ENCODE assay signal across 10 cellular contexts in the genomic region with DNA sequence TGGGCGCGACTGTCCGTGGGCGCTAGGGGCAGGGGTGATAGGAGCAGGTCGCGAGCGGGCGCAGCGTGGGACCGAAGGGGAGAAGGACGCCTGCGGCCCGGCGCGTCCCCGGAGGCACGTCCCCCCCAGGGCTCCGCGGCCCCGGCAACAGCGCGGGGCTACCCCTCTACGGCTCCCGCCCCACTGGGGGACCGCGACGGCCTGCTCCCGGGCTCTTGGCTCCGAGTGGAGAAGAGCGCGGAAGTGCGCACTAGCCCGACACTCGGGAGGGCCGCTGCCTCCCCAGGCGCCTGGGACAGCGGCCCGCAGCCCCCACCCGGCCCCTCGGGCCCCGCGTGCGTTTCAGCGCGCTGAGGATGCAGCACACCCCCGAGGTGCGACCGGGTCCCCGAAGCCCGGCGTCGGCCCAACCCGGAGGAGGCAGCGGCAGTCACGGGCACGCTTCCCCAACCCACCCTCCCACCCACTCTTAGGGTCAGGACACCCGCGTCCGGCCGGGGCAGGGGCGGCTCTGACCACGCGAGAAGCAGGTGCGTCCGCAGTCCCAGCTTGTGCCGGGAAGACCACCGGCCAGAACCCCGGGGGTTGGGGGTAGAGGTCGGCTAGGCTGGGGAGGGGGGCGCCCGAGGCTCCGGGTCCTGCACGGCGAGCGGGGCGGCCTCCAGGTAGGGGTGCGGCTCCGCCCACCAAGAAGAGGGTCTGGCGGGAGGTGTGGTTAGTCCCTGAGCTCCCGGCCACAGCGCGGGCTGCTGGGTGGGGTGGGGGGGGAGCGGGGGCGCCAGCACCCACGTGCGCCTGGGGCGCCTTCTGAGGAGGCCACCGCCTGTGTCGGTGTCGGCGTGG. TPM values are rescaled to one million over a fixed set of nuclear protein-coding genes. Genes with fewer than 3 reads are reported as not detected.
DNase-seq lines count a peak whose midpoint lies in the region; ATAC-seq, FAIRE-seq and TF ChIP-seq lines count a peak whose summit lies in the region.
"Had no signal": no experiment of that assay in that cellular context is flagged by ENCODE, and none has a peak within 500 bp of the region (broad histone marks: within the 10 kb centered on the region; RNA-seq: fewer than 3 reads in every experiment).

No MANE protein-coding gene starts in this region.

- no peak overlapping the region for H3K56ac ChIP-seq in H9 (ENCODE audit: insufficient read length, low read depth, low read length)

- no peak overlapping the region for H2AK5ac ChIP-seq in H9 (ENCODE audit: insufficient read length, low read length)

- H3K79me2 ChIP-seq in H9 (ENCODE audit: insufficient read depth, low read length) = no peaks in the 10 kb centered on the region

- H3K27ac ChIP-seq in A673 (ENCODE audit: low read depth, low read length, poor library complexity, severe bottlenecking) = no peak overlapping the region
- no peak overlapping the region for H3K27ac ChIP-seq in H9 (ENCODE audit: insufficient read length, low read depth, low read length)
- no peak overlapping the region for H3K27ac ChIP-seq in mesodermal cell (ENCODE audit: low read depth, low read length, severe bottlenecking)
- H3K27ac ChIP-seq in RWPE1 = no peak overlapping the region

- H4K8ac ChIP-seq in H9 (replicated peaks; ENCODE audit: insufficient read length, low read depth, low read length) = no peak overlapping the region

- H2BK15ac ChIP-seq in H9 (ENCODE audit: low read depth, low read length) = no peak overlapping the region

- H3K9ac ChIP-seq in H9 (ENCODE audit: extremely low read depth, insufficient read length, low read length) = no peak overlapping the region

- POLR2A ChIA-PET in A673 (lab: Charles Lee; ENCODE audit: low non-redundant PET) (no interaction called here), RWPE1 (lab: Yijun Ruan, JAX; ENCODE audit: low non-redundant PET) (no interaction called here)

- no peak overlapping the region for H3K18ac ChIP-seq in H9 (ENCODE audit: insufficient read length, low read depth, low read length)

- no peak overlapping the region for H3K27ac Mint-ChIP-seq in H9
- H3K27ac Mint-ChIP-seq in chondrocyte (ENCODE audit: unreplicated experiment) = no peak overlapping the region

- peaks cover 16% of the 10 kb centered on the region for H3K23me2 ChIP-seq in H9 (ENCODE audit: insufficient read length, low read depth, low read length, poor library complexity, severe bottlenecking)

- no peaks in the 10 kb centered on the region for H3K79me1 ChIP-seq in H9 (ENCODE audit: insufficient read depth, low read depth, low read length, poor library complexity, severe bottlenecking)

- H3K36me3 Mint-ChIP-seq in H9 (ENCODE audit: insufficient read depth in 1 of 3, low read depth in 3 of 3) (no peaks in the 10 kb centered on the region; a peak in 2 of 7 replicates), chondrocyte (ENCODE audit: low read depth) (no peaks in the 10 kb centered on the region)

- CTCF ChIA-PET in A673 (lab: Charles Lee) = interaction anchor here (0.6 kb wide), 1 partner anchor 694 kb away, joined by 3 read pairs; the partner anchor contains the start of gene UVSSA
- CTCF ChIA-PET in RWPE1 (lab: Yijun Ruan, JAX) = interaction anchor here (0.6 kb wide), 1 partner anchor 358 kb away, joined by 3 read pairs; no protein-coding TSS in a partner anchor

- no peaks in the 10 kb centered on the region for H4K20me1 ChIP-seq in H9 (ENCODE audit: control insufficient read depth, insufficient read depth, insufficient read length)

- H3K4me1 ChIP-seq in A673 (ENCODE audit: insufficient read depth, low read length, poor library complexity, severe bottlenecking) = peaks cover 6% of the 10 kb centered on the region
- no peaks in the 10 kb centered on the region; the same call in 1 of the 2 replicates for H3K4me1 ChIP-seq in H9 (ENCODE audit: insufficient read depth, low read length)
- no peaks in the 10 kb centered on the region for H3K4me1 ChIP-seq in mesodermal cell (ENCODE audit: control insufficient read depth, insufficient read depth, low read length, poor library complexity, severe bottlenecking)

- no peak overlapping the region for H3K23ac ChIP-seq in H9 (ENCODE audit: insufficient read length, low read depth, low read length)

- DNase-seq in A673 (ENCODE audit: low spot score) = no peak
- peak; percentile 45 for DNase-seq in H9
- no peak for DNase-seq in chondrocyte (ENCODE audit: low spot score)
- DNase-seq in NK-92 (lab: John Stamatoyannopoulos, UW; ENCODE audit: unreplicated experiment) = no peak
- DNase-seq in D721Med (ENCODE audit: insufficient read length, low spot score) = no peak
- no peak for DNase-seq in RWPE1 (ENCODE audit: low spot score)
- DNase-seq: amniotic stem cell, NCI-H524 treated with DMSO at 0.1 percent for 48 hours had no signal

- no peak overlapping the region for H2BK20ac ChIP-seq in H9 (ENCODE audit: low read depth, low read length, poor library complexity, severe bottlenecking)

- H3K4me2 ChIP-seq in H9 (ENCODE audit: insufficient read depth, insufficient read length, low read length) = peak overlapping the region; percentile 48

- no peak overlapping the region for H2BK12ac ChIP-seq in H9 (ENCODE audit: insufficient read length, low read depth, low read length)

- H3K4me1 Mint-ChIP-seq in H9 = no peaks in the 10 kb centered on the region
- H3K4me1 Mint-ChIP-seq in chondrocyte (ENCODE audit: low read depth) = peaks cover 8% of the 10 kb centered on the region

- H3K27me3 Mint-ChIP-seq in H9 (ENCODE audit: low read depth) (peaks cover 77% of the 10 kb centered on the region), chondrocyte (ENCODE audit: low read depth) (peaks cover 8% of the 10 kb centered on the region)

- H4K91ac ChIP-seq in H9 (ENCODE audit: insufficient read length, low read depth, low read length) = no peak overlapping the region

- no peak overlapping the region for H3K14ac ChIP-seq in H9 (ENCODE audit: insufficient read depth, low read length)

- no peak overlapping the region for H2BK120ac ChIP-seq in H9 (ENCODE audit: low read depth, low read length, poor library complexity, severe bottlenecking)

- no peak overlapping the region for H4K5ac ChIP-seq in H9 (ENCODE audit: insufficient read length, low read depth, low read length)

- no peaks in the 10 kb centered on the region for H3K36me3 ChIP-seq in A673 (ENCODE audit: insufficient read depth, low read length, poor library complexity, severe bottlenecking)
- H3K36me3 ChIP-seq in mesodermal cell (ENCODE audit: control insufficient read depth, insufficient read depth, low read length) = peaks cover 11% of the 10 kb centered on the region

- peak overlapping the region; percentile 60 for H3K4me3 ChIP-seq in A673 (ENCODE audit: low read depth, low read length, poor library complexity, severe bottlenecking)
- peak overlapping the region; percentile 62 for H3K4me3 ChIP-seq in mesodermal cell (ENCODE audit: extremely low read depth, insufficient read depth, low read length, poor library complexity, severe bottlenecking)

- H3T11ph ChIP-seq in H9 (ENCODE audit: low read length) = no peak overlapping the region

- no peak overlapping the region for H2BK5ac ChIP-seq in H9 (ENCODE audit: insufficient read length, low read length)

- 0 out of 5 replicates have a peak, but pooled peaks cover 0 to 2% of the 10 kb centered on the region in 2 experiments for H3K9me3 Mint-ChIP-seq in H9
- no peaks in the 10 kb centered on the region for H3K9me3 Mint-ChIP-seq in chondrocyte (ENCODE audit: low read depth)

- H3K4me3 Mint-ChIP-seq in H9 (peak overlapping the region; percentile 24 to 75; a peak in 4 of 5 replicates), chondrocyte (ENCODE audit: unreplicated experiment) (peak overlapping the region; percentile 45)

- WGBS in H9 (ENCODE audit: extremely low coverage, insufficient read length, low lambda C conversion rate) = no CpG with 5 or more reads among the region's 91 CpGs
- 8 to 14% methylated on average over 26 to 49 of the region's 91 CpGs for WGBS in mesodermal cell (ENCODE audit: insufficient coverage in 2 of 2), 2 experiments

- no peak for TF ChIP-seq CTCF in A673 (conservative IDR thresholded peaks at IDR 0.05; ENCODE audit: low read depth, low read length)
- TF ChIP-seq CTCF in H9 (conservative IDR thresholded peaks at IDR 0.05) = no peak
- TF ChIP-seq CTCF in chondrocyte (IDR thresholded peaks at IDR 0.05) = no peak
- TF ChIP-seq CTCF in D721Med (IDR thresholded peaks at IDR 0.05; ENCODE audit: insufficient read depth, missing control alignments) = no peak
- TF ChIP-seq CTCF in RWPE1 (conservative IDR thresholded peaks at IDR 0.05; ENCODE audit: low read depth) = no peak

- no peak for FAIRE-seq in D721Med (lab: Jason Lieb, UNC)

- intact Hi-C loops in A673 (cut with micrococcal nuclease; ENCODE audit: unreplicated experiment) = no loop called here

- no peak for ATAC-seq in GM19351 (IDR thresholded peaks at IDR 0.05; ENCODE audit: unreplicated experiment)

- BruUV-seq in A673 (replicated peaks; lab: Mats Ljungman, UMichigan) = no TSS peak

- no peak overlapping the region for H3K4ac ChIP-seq in H9 (ENCODE audit: low read depth, low read length)

- H2AFZ ChIP-seq in H9 (ENCODE audit: low read length) = no peak overlapping the region

- H3K27me3 ChIP-seq in A673 (replicated peaks; ENCODE audit: insufficient read depth, low read depth, low read length, poor library complexity) (peaks cover 35% of the 10 kb centered on the region), H9 (ENCODE audit: insufficient read depth, low read length) (peaks cover 19% of the 10 kb centered on the region)

- H3K9me3 ChIP-seq in A673 (ENCODE audit: low read depth, low read length, poor library complexity, severe bottlenecking) = no peaks in the 10 kb centered on the region
- H3K9me3 ChIP-seq in H9 (ENCODE audit: control insufficient read depth, low read depth, low read length) = no peaks in the 10 kb centered on the region
- peaks cover 5% of the 10 kb centered on the region for H3K9me3 ChIP-seq in mesodermal cell (ENCODE audit: control insufficient read depth, low read length)

RNA-seq across cellular contexts. Expression of gene NAT8L, which starts 18.5 kb away (rescaled TPM):
- total RNA-seq in A673 (2021) (2.5 and 3.4 TPM in 2 replicates), H9 (2021) (13.9 and 14.7 TPM in 2 replicates), chondrocyte (0.53 to 1.6 TPM (median 1.6 TPM) in 3 replicates)
- polyA plus RNA-seq in mesodermal cell (2013, experiment 1 of 2) = 0.52 TPM
- polyA plus RNA-seq in mesodermal cell (2013, experiment 2 of 2) = 0.51 TPM

RNA-seq across cellular contexts. Expression of gene NELFA, which starts 31.8 kb away (rescaled TPM):
- 58.3 and 59.3 TPM in 2 replicates for total RNA-seq in A673 (2021)
- 54.0 and 55.0 TPM in 2 replicates for total RNA-seq in H9 (2021)
- total RNA-seq in chondrocyte = 23.5 to 25.6 TPM (median 24.0 TPM) in 3 replicates
- 34.7 TPM for polyA plus RNA-seq in mesodermal cell (2013, experiment 1 of 2)
- 30.7 TPM for polyA plus RNA-seq in mesodermal cell (2013, experiment 2 of 2)
